23 cellular contexts compared by ENCODE assay signal in genomic region chr15:69793436-69793782, GRCh38.
A peak's percentile ranks its signal among the peaks of the same experiment; 100 is the strongest.
DNase-seq lines count a peak whose midpoint lies in the region; ATAC-seq, FAIRE-seq and TF ChIP-seq lines count a peak whose summit lies in the region.
"Had no signal": no experiment of that assay in that cellular context is flagged by ENCODE, and none has a peak within 500 bp of the region (broad histone marks: within the 10 kb centered on the region; RNA-seq: fewer than 3 reads in every experiment).

No MANE protein-coding gene starts in this region.

- H3K9me2 ChIP-seq in Karpas-422 (replicated peaks; ENCODE audit: insufficient read depth, low read length) = no peaks in the 10 kb centered on the region

- no peak overlapping the region for H3K4me2 ChIP-seq in Karpas-422 (ENCODE audit: low read depth, low read length, poor library complexity, severe bottlenecking)
- H3K4me2 ChIP-seq: BLaER1 treated with 17β-estradiol and CSF1 and Interleukin-3, amounts not matched to agents 10 nM and 100 nM had no signal

- DNase-seq in HTR-8/SVneo (ENCODE audit: insufficient read length, low spot score) (no peak), chondrocyte (ENCODE audit: low spot score) (no peak), mesenteric fat pad (ENCODE audit: low spot score) (peak; percentile 67), spleen (peak; percentile 32), Karpas-422 (no peak)
- DNase-seq in stimulated activated CD4-positive, alpha-beta T cell treated with anti-CD3 and anti-CD28 coated beads, Interleukin-4, amount 100 ng/mL, for 4 hours = no peak
- DNase-seq: Calu3, GOT3, KBM-7, NCI-H1105 treated with DMSO at 0.1 percent for 48 hours, NCI-H1694 treated with DMSO at 0.1 percent for 48 hours, NCI-H2107, NCI-H510A treated with DMSO at 0.1 percent for 48 hours, NCI-H774, OCI-M1, SHP77 treated with DMSO at 0.1 percent for 48 hours had no signal

- H3K9me3 Mint-ChIP-seq in chondrocyte (ENCODE audit: low read depth) = peaks cover 12% of the 10 kb centered on the region

- no peaks in the 10 kb centered on the region for H3K36me3 Mint-ChIP-seq in chondrocyte (ENCODE audit: low read depth)
- H3K36me3 Mint-ChIP-seq: CD8-positive, alpha-beta T cell had no signal

- peaks cover 39% of the 10 kb centered on the region for H3K4me1 Mint-ChIP-seq in chondrocyte (ENCODE audit: low read depth)

- WGBS in spleen, 5 donors = 83 to 87% (median 85%) methylated on average over 7 to 9 of the region's 9 CpGs

- H3K4me1 ChIP-seq in spleen (peaks cover 0 to 20% (median 1%) of the 10 kb centered on the region in 6 donors), Karpas-422 (ENCODE audit: low read length) (no peaks in the 10 kb centered on the region)

- H3K9me3 ChIP-seq in spleen (peaks cover 0 to 15% (median 9%) of the 10 kb centered on the region in 8 donors), Karpas-422 (ENCODE audit: low read length) (no peaks in the 10 kb centered on the region)

- intact Hi-C loops in spleen (cut with DNase I; ENCODE audit: low total_unique reads) = no loop called here

- no peak overlapping the region for H2AFZ ChIP-seq in Karpas-422 (ENCODE audit: low read length)

- H4K20me1 ChIP-seq in Karpas-422 (ENCODE audit: insufficient read depth, low read depth, low read length) = no peaks in the 10 kb centered on the region

- H3K36me3 ChIP-seq in spleen (no peaks in the 10 kb centered on the region), Karpas-422 (ENCODE audit: insufficient read depth, low read length) (no peaks in the 10 kb centered on the region)
- H3K36me3 ChIP-seq: BLaER1 treated with 17β-estradiol and CSF1 and Interleukin-3, amounts not matched to agents 10 nM and 100 nM had no signal

- H3K9ac ChIP-seq in Karpas-422 (ENCODE audit: low read length) = no peak overlapping the region
- H3K9ac ChIP-seq: BLaER1 treated with 17β-estradiol and CSF1 and Interleukin-3, amounts not matched to agents 10 nM and 100 nM had no signal

- H3K4me3 Mint-ChIP-seq in chondrocyte (ENCODE audit: unreplicated experiment) = no peak overlapping the region
- H3K4me3 Mint-ChIP-seq: CD8-positive, alpha-beta T cell had no signal

- peak overlapping the region; percentile 98 for H3K27ac Mint-ChIP-seq in chondrocyte (ENCODE audit: unreplicated experiment)
- H3K27ac Mint-ChIP-seq: CD8-positive, alpha-beta T cell had no signal

- H3K27ac ChIP-seq in spleen (no peak overlapping the region), Karpas-422 (ENCODE audit: low read length) (no peak overlapping the region)
- H3K27ac ChIP-seq: BLaER1 treated with 17β-estradiol and CSF1 and Interleukin-3, amounts not matched to agents 10 nM and 100 nM had no signal

- H3K4me3 ChIP-seq in spleen (no peak overlapping the region), Karpas-422 (ENCODE audit: low read length) (no peak overlapping the region)
- H3K4me3 ChIP-seq: BLaER1 treated with 17β-estradiol and CSF1 and Interleukin-3, amounts not matched to agents 10 nM and 100 nM had no signal

- TF ChIP-seq POLR2A in spleen (IDR thresholded peaks at IDR 0.05) = no peak

- H3K27me3 ChIP-seq in spleen (replicated peaks in 1 of 7) = peaks cover 0 to 13% (median 0%) of the 10 kb centered on the region in 7 donors
- 0 out of 2 replicates have a peak, but pooled peaks cover 4% of the 10 kb centered on the region for H3K27me3 ChIP-seq in Karpas-422 (ENCODE audit: low read length)

- peak; percentile 59 for FAIRE-seq in HTR-8/SVneo (lab: Jason Lieb, UNC)
- FAIRE-seq: GM12891, HepG2 had no signal

- ATAC-seq in HG03571 (IDR thresholded peaks at IDR 0.05; ENCODE audit: unreplicated experiment) (no peak), GM21576 (IDR thresholded peaks at IDR 0.05; ENCODE audit: unreplicated experiment) (no peak)
- ATAC-seq: CD8-positive, alpha-beta T cell; HCT116; HepG2 had no signal

- H3K27me3 Mint-ChIP-seq in chondrocyte (ENCODE audit: low read depth) = no peaks in the 10 kb centered on the region

- no peak for TF ChIP-seq CTCF in chondrocyte (IDR thresholded peaks at IDR 0.05)
- TF ChIP-seq CTCF in spleen (IDR thresholded peaks at IDR 0.05 in 8 of 11, conservative IDR thresholded peaks at IDR 0.05 in 3 of 11) = no peak

- H3K79me2 ChIP-seq in Karpas-422 (ENCODE audit: low read length) = no peaks in the 10 kb centered on the region

Comparison
In these comparisons a context has a peak if more than half of its experiments do, and no peak if none do; other contexts are left out.
1. DNase-seq: peak in mesenteric fat pad (single experiment) and spleen (single experiment); none in HTR-8/SVneo (single experiment), chondrocyte (single experiment), stimulated activated CD4-positive, alpha-beta T cell treated with anti-CD3 and anti-CD28 coated beads, Interleukin-4, amount 100 ng/mL, for 4 hours (0 of 2) and Karpas-422 (single experiment).